In genomic region chr3:57787867-57788623, GRCh38 we compare ENCODE assay signal across 10 cellular contexts. TPM values are rescaled to one million over a fixed set of nuclear protein-coding genes. Genes with fewer than 3 reads are reported as not detected.
A peak's percentile ranks its signal among the peaks of the same experiment; 100 is the strongest.
DNase-seq lines count a peak whose midpoint lies in the region; ATAC-seq and TF ChIP-seq lines count a peak whose summit lies in the region.
"Had no signal": no experiment of that assay in that cellular context is flagged by ENCODE, and none has a peak within 500 bp of the region (broad histone marks: within the 10 kb centered on the region; RNA-seq: fewer than 3 reads in every experiment).

No MANE protein-coding gene starts in this region.

- no peak overlapping the region for H3K27ac ChIP-seq in esophagus squamous epithelium

- no peaks in the 10 kb centered on the region for H3K36me3 ChIP-seq in esophagus squamous epithelium

- ATAC-seq in GM18499 (IDR thresholded peaks at IDR 0.05; ENCODE audit: insufficient read depth, unreplicated experiment) (peak; percentile 86), GM21367 (IDR thresholded peaks at IDR 0.05; ENCODE audit: unreplicated experiment) (peak; percentile 88), HG03354 (IDR thresholded peaks at IDR 0.05; ENCODE audit: poor library complexity, severe bottlenecking, unreplicated experiment) (peak; percentile 98)

- no peak for TF ChIP-seq POLR2A in esophagus squamous epithelium (IDR thresholded peaks at IDR 0.05)

- no peaks in the 10 kb centered on the region for H3K27me3 ChIP-seq in esophagus squamous epithelium

- peak; percentile 35 for DNase-seq in epithelial cell of esophagus (ENCODE audit: low read depth)
- no peak for DNase-seq in T1000 (lab: John Stamatoyannopoulos, UW)
- DNase-seq in MV-4-11 (lab: John Stamatoyannopoulos, UW), result no peak
- DNase-seq in foreskin melanocyte, result no peak
- no peak for DNase-seq in esophagus squamous epithelium (lab: John Stamatoyannopoulos, UW)
- DNase-seq: SHP77 treated with DMSO at 0.1 percent for 48 hours had no signal

- WGBS in esophagus squamous epithelium, 2 donors, result 60 to 73% methylated on average over 2 of the region's 2 CpGs

- TF ChIP-seq CTCF in epithelial cell of esophagus (IDR thresholded peaks at IDR 0.05; ENCODE audit: insufficient read depth, low read depth, low read length, missing control alignments) (no peak), esophagus squamous epithelium (IDR thresholded peaks at IDR 0.05) (no peak)

- intact Hi-C loops in esophagus squamous epithelium (cut with DNase I), result no loop called here

- peaks cover 12 to 49% (median 12%) of the 10 kb centered on the region in 3 donors for H3K4me1 ChIP-seq in esophagus squamous epithelium

- H3K4me3 ChIP-seq in epithelial cell of esophagus (ENCODE audit: low read length) (no peak overlapping the region), esophagus squamous epithelium (no peak overlapping the region)
- H3K4me3 ChIP-seq: lung had no signal

- no peaks in the 10 kb centered on the region for H3K9me3 ChIP-seq in esophagus squamous epithelium

RNA-seq across cellular contexts. Expression of gene SLMAP, which starts 31.9 kb away (rescaled TPM):
- 100 to 1,000 TPM in 1 of 4 donors, 10 to 100 TPM in 3; 46.9 to 162 (median 67.9) TPM for total RNA-seq in esophagus squamous epithelium
